ENCODE assay signal across 1 cellular context in the genomic region with DNA sequence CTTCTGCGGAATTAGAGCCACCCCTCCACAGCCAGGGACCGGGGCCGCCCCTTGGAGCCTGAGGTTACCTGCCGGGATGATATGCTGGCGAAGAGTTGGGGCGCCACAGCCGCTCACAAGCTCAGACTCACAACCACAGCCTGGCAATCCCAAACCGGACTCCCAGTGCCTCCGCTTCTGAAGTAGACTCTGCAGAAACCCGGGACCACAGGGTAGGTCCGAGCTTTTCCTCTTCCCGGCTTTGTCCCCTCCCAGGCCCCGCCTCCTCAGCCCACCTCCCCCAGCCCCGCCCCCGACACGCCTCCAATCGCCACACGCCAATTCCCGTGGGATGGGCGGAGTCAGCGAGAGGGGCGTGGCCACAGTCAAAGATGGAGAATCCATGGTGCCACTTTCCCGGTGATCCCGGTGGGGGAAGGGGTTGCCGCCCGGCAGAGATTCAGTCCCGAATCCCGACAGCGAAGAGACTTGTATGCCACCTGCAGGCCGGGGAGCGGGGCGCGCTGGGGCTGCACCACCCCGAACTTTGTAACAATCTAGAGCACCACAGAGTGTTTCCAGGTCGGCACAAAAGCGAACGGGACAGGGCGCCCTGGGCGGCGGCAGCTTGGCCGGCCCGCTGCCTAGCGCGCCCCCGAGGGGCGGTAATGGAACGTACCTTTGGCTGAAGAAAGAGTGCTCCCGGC.
A peak's percentile ranks its signal among the peaks of the same experiment; 100 is the strongest.
TF ChIP-seq lines count a peak whose summit lies in the region.

IDH1 (minus strand) TSS at position 201 of the 686 bp plus-strand sequence. CDS start 3,520 bp downstream, outside the sequence.

TF ChIP-seq in HepG2, 621 proteins besides CTCF, POLR2A, EP300 and RAD21 (continued from another document and continues in another):
- TF ChIP-seq, protein P1, sequence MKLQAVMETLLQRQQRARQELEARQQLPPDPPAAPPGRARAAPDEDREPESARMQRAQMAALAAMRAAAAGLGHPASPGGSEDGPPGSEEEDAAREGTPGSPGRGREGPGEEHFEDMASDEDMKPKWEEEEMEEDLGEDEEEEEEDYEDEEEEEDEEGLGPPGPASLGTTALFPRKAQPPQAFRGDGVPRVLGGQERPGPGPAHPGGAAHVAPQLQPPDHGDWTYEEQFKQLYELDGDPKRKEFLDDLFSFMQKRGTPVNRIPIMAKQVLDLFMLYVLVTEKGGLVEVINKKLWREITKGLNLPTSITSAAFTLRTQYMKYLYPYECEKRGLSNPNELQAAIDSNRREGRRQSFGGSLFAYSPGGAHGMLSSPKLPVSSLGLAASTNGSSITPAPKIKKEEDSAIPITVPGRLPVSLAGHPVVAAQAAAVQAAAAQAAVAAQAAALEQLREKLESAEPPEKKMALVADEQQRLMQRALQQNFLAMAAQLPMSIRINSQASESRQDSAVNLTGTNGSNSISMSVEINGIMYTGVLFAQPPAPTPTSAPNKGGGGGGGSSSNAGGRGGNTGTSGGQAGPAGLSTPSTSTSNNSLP (IDR thresholded peaks at IDR 0.05; ENCODE audit: low read depth, low read length), result no peak
- TF ChIP-seq ZNF616 (CRISPR knock-in tag; IDR thresholded peaks at IDR 0.05; ENCODE audit: low read depth) (no peak), ZNF614 (CRISPR knock-in tag; IDR thresholded peaks at IDR 0.05; ENCODE audit: borderline replicate concordance) (0 out of 2 replicates have a peak, but pooled peaks have one; percentile 53), ZNF235 (CRISPR knock-in tag; IDR thresholded peaks at IDR 0.05; ENCODE audit: borderline replicate concordance) (peak; percentile 63), XBP1 (CRISPR knock-in tag; IDR thresholded peaks at IDR 0.05) (no peak; the same call in 1 of the 2 replicates), ZNF24 (IDR thresholded peaks at IDR 0.05) (0 out of 2 replicates have a peak, but pooled peaks have one; percentile 5), KDM6A (CRISPR knock-in tag; IDR thresholded peaks at IDR 0.05; ENCODE audit: low read depth) (no peak), GATA4 (IDR thresholded peaks at IDR 0.05; ENCODE audit: borderline replicate concordance, low read depth) (0 out of 2 replicates have a peak, but pooled peaks have one; percentile 38), PLRG1 (conservative IDR thresholded peaks at IDR 0.05) (no peak), NFYB (CRISPR knock-in tag; IDR thresholded peaks at IDR 0.05) (peak; percentile 45; the same call in 1 of the 2 replicates), LCORL (IDR thresholded peaks at IDR 0.05) (no peak), LCORL (CRISPR knock-in tag; IDR thresholded peaks at IDR 0.05) (peak; percentile 90), AGO1 (IDR thresholded peaks at IDR 0.05; ENCODE audit: low read depth, low read length, poor library complexity, severe bottlenecking) (peak; percentile 64), TBL1XR1 (IDR thresholded peaks at IDR 0.05; ENCODE audit: borderline replicate concordance, low read length, partially characterized antibody) (no peak), HIVEP1 (CRISPR knock-in tag; IDR thresholded peaks at IDR 0.05) (peak; percentile 75; the same call in 1 of the 2 replicates), STAT5B (CRISPR knock-in tag; IDR thresholded peaks at IDR 0.05) (no peak; the same call in 1 of the 2 replicates), PLSCR1 (CRISPR knock-in tag; IDR thresholded peaks at IDR 0.05; ENCODE audit: borderline replicate concordance) (no peak), RELA (CRISPR knock-in tag; IDR thresholded peaks at IDR 0.05) (no peak), ZNF556 (CRISPR knock-in tag; IDR thresholded peaks at IDR 0.05; ENCODE audit: borderline replicate concordance) (no peak; the same call in 1 of the 2 replicates), TAF15 (IDR thresholded peaks at IDR 0.05; ENCODE audit: low read depth, low read length, poor library complexity, severe bottlenecking) (peak; percentile 80), STAT6 (CRISPR knock-in tag; IDR thresholded peaks at IDR 0.05; ENCODE audit: borderline replicate concordance) (no peak), NCOA1 (CRISPR knock-in tag; IDR thresholded peaks at IDR 0.05) (no peak), GATAD2A (CRISPR knock-in tag; IDR thresholded peaks at IDR 0.05) (peak; percentile 80), RBFOX2 (IDR thresholded peaks at IDR 0.05; ENCODE audit: low read depth, low read length) (peak; percentile 85), RORA (CRISPR knock-in tag; IDR thresholded peaks at IDR 0.05) (no peak), ZSCAN22 (CRISPR knock-in tag; IDR thresholded peaks at IDR 0.05) (no peak), SNAPC2 (CRISPR knock-in tag; IDR thresholded peaks at IDR 0.05) (peak; percentile 76; the same call in 1 of the 2 replicates), ZNF234 (CRISPR knock-in tag; conservative IDR thresholded peaks at IDR 0.05) (no peak), TRIM24 (CRISPR knock-in tag; IDR thresholded peaks at IDR 0.05) (no peak), ZNF772 (CRISPR knock-in tag; IDR thresholded peaks at IDR 0.05) (peak; percentile 75), ZNF343 (CRISPR knock-in tag; IDR thresholded peaks at IDR 0.05) (no peak), MTF2 (CRISPR knock-in tag; IDR thresholded peaks at IDR 0.05; ENCODE audit: borderline replicate concordance) (no peak; the same call in 1 of the 2 replicates), ZNF335 (CRISPR knock-in tag; IDR thresholded peaks at IDR 0.05) (no peak), PAF1 (CRISPR knock-in tag; IDR thresholded peaks at IDR 0.05) (no peak), SAFB2 (CRISPR knock-in tag; IDR thresholded peaks at IDR 0.05; ENCODE audit: borderline replicate concordance, low read depth) (0 out of 2 replicates have a peak, but pooled peaks have one; percentile 40), MBD4 (IDR thresholded peaks at IDR 0.05; ENCODE audit: borderline replicate concordance, low read length) (no peak), ZNF432 (CRISPR knock-in tag; IDR thresholded peaks at IDR 0.05; ENCODE audit: borderline replicate concordance) (no peak), ZNF331 (CRISPR knock-in tag; IDR thresholded peaks at IDR 0.05) (peak; percentile 63; the same call in 1 of the 2 replicates), MIER2 (CRISPR knock-in tag; IDR thresholded peaks at IDR 0.05) (peak; percentile 54; the same call in 1 of the 2 replicates), ZNF737 (CRISPR knock-in tag; IDR thresholded peaks at IDR 0.05; ENCODE audit: borderline replicate concordance) (no peak; the same call in 1 of the 2 replicates), NFKB2 (CRISPR knock-in tag; IDR thresholded peaks at IDR 0.05; ENCODE audit: borderline replicate concordance) (peak; percentile 95; the same call in 1 of the 2 replicates), ZEB1 (IDR thresholded peaks at IDR 0.05; ENCODE audit: insufficient replicate concordance, low read depth) (peak; percentile 36), REST (IDR thresholded peaks at IDR 0.05; ENCODE audit: borderline replicate concordance in 1 of 2, low read depth in 1 of 2, low read length in 2 of 2) (peak in 1 of 2 experiments; percentile 45; a peak in 1 of 4 replicates), ATRX (CRISPR knock-in tag; IDR thresholded peaks at IDR 0.05; ENCODE audit: borderline replicate concordance) (no peak), ZNF552 (CRISPR knock-in tag; IDR thresholded peaks at IDR 0.05; ENCODE audit: borderline replicate concordance) (no peak)
- TF ChIP-seq, protein P2, sequence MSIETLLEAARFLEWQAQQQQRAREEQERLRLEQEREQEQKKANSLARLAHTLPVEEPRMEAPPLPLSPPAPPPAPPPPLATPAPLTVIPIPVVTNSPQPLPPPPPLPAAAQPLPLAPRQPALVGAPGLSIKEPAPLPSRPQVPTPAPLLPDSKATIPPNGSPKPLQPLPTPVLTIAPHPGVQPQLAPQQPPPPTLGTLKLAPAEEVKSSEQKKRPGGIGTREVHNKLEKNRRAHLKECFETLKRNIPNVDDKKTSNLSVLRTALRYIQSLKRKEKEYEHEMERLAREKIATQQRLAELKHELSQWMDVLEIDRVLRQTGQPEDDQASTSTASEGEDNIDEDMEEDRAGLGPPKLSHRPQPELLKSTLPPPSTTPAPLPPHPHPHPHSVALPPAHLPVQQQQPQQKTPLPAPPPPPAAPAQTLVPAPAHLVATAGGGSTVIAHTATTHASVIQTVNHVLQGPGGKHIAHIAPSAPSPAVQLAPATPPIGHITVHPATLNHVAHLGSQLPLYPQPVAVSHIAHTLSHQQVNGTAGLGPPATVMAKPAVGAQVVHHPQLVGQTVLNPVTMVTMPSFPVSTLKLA (IDR thresholded peaks at IDR 0.05), result no peak; the same call in 1 of the 2 replicates
- TF ChIP-seq, protein P3, sequence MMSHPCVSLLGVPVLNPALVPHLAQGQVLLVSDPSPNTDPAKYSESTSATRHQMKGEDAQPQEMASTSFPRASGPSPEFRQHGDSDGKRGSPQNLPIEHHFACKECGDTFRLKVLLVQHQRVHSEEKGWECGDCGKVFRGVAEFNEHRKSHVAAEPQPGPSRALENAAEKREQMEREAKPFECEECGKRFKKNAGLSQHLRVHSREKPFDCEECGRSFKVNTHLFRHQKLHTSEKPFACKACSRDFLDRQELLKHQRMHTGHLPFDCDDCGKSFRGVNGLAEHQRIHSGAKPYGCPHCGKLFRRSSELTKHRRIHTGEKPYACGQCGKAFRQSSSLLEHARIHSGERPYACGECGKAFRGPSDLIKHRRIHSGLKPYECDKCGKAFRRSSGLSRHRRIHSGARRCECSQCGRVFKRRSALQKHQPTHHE (CRISPR knock-in tag; IDR thresholded peaks at IDR 0.05; ENCODE audit: borderline replicate concordance), result peak; percentile 47; the same call in 1 of the 2 replicates
- TF ChIP-seq, protein P4, sequence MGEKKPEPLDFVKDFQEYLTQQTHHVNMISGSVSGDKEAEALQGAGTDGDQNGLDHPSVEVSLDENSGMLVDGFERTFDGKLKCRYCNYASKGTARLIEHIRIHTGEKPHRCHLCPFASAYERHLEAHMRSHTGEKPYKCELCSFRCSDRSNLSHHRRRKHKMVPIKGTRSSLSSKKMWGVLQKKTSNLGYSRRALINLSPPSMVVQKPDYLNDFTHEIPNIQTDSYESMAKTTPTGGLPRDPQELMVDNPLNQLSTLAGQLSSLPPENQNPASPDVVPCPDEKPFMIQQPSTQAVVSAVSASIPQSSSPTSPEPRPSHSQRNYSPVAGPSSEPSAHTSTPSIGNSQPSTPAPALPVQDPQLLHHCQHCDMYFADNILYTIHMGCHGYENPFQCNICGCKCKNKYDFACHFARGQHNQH (CRISPR knock-in tag; IDR thresholded peaks at IDR 0.05), result peak; percentile 66; the same call in 1 of the 2 replicates
- TF ChIP-seq, protein P5, sequence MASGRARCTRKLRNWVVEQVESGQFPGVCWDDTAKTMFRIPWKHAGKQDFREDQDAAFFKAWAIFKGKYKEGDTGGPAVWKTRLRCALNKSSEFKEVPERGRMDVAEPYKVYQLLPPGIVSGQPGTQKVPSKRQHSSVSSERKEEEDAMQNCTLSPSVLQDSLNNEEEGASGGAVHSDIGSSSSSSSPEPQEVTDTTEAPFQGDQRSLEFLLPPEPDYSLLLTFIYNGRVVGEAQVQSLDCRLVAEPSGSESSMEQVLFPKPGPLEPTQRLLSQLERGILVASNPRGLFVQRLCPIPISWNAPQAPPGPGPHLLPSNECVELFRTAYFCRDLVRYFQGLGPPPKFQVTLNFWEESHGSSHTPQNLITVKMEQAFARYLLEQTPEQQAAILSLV (CRISPR knock-in tag; IDR thresholded peaks at IDR 0.05; ENCODE audit: borderline replicate concordance), result 0 out of 2 replicates have a peak, but pooled peaks have one; percentile 43
